Comparison of ENCODE assay signal across 17 cellular contexts in genomic region chr9:88433583-88434240, GRCh38. TPM values are rescaled to one million over a fixed set of nuclear protein-coding genes. Genes with fewer than 3 reads are reported as not detected.
A peak's percentile ranks its signal among the peaks of the same experiment; 100 is the strongest.
DNase-seq lines count a peak whose midpoint lies in the region; ATAC-seq and TF ChIP-seq lines count a peak whose summit lies in the region.
"Had no signal": no experiment of that assay in that cellular context is flagged by ENCODE, and none has a peak within 500 bp of the region (broad histone marks: within the 10 kb centered on the region; RNA-seq: fewer than 3 reads in every experiment).

No MANE protein-coding gene starts in this region.

- no peak overlapping the region for H4K91ac ChIP-seq in IMR-90 (ENCODE audit: insufficient read depth, low read depth, low read length)

- H3K9ac ChIP-seq in IMR-90 (ENCODE audit: low read depth, low read length) = no peak overlapping the region

- peaks cover 37% of the 10 kb centered on the region for H3K4me1 Mint-ChIP-seq in activated naive CD8-positive, alpha-beta T cell treated with anti-CD3 and anti-CD28 coated beads for 36 hours
- no peaks in the 10 kb centered on the region for H3K4me1 Mint-ChIP-seq in CD14-positive monocyte

- H3K9me1 ChIP-seq in IMR-90 (ENCODE audit: insufficient read depth, low read length) = peaks cover 15% of the 10 kb centered on the region

- H3K36me3 Mint-ChIP-seq in activated naive CD8-positive, alpha-beta T cell treated with anti-CD3 and anti-CD28 coated beads for 36 hours = peaks cover 72% of the 10 kb centered on the region
- H3K36me3 Mint-ChIP-seq in CD14-positive monocyte = peaks cover 48 to 66% of the 10 kb centered on the region in 2 donors

- H3K14ac ChIP-seq in IMR-90 (replicated peaks; ENCODE audit: low read depth, low read length) = no peak overlapping the region

- H3K36me3 ChIP-seq in IMR-90 (ENCODE audit: control insufficient read depth, insufficient read depth, low read length) (peaks cover 22% of the 10 kb centered on the region), left lung (peaks cover 0 to 35% of the 10 kb centered on the region in 2 donors)

- POLR2A ChIA-PET in IMR-90 (lab: Charles Lee; ENCODE audit: unreplicated experiment) = no interaction called here

- H2AK9ac ChIP-seq in IMR-90 (replicated peaks; ENCODE audit: low read depth, low read length, poor library complexity) = no peak overlapping the region

- no peak overlapping the region; the same call in 1 of the 2 replicates for H2AK5ac ChIP-seq in IMR-90 (ENCODE audit: low read depth, low read length)

- H3K27ac ChIP-seq in IMR-90 (ENCODE audit: insufficient read depth, low read length) = no peak overlapping the region
- H3K27ac ChIP-seq in left lung = no peak overlapping the region
- H3K27ac ChIP-seq: thoracic aorta, WERI-Rb-1 had no signal

- intact Hi-C loops in IMR-90 (cut with micrococcal nuclease) (loop anchor here (5.0 kb wide), 1 partner anchor 36 kb away; no protein-coding TSS in a partner anchor), left lung (cut with DNase I) (no loop called here), CD14-positive monocyte (cut with micrococcal nuclease) (no loop called here)

- H2BK15ac ChIP-seq in IMR-90 (ENCODE audit: low read depth, low read length) = no peak overlapping the region

- no peak overlapping the region for H3K23ac ChIP-seq in IMR-90 (ENCODE audit: low read depth, low read length)

- H3K4ac ChIP-seq in IMR-90 (ENCODE audit: low read depth, low read length) = no peak overlapping the region

- H4K8ac ChIP-seq in IMR-90 (ENCODE audit: low read depth in 2 of 2, low read length in 2 of 2) = 0 out of 4 replicates have a peak overlapping the region, but pooled peaks of 1 of the 2 experiments have one; percentile 0

- no peaks in the 10 kb centered on the region for H3K27me3 ChIP-seq in IMR-90 (ENCODE audit: control insufficient read depth, insufficient read depth, low read length)
- H3K27me3 ChIP-seq in left lung = no peaks in the 10 kb centered on the region

- no peak overlapping the region for H2AFZ ChIP-seq in IMR-90 (replicated peaks; ENCODE audit: low read length, poor library complexity)

- H3K27me3 Mint-ChIP-seq in activated naive CD8-positive, alpha-beta T cell treated with anti-CD3 and anti-CD28 coated beads for 36 hours = no peaks in the 10 kb centered on the region
- H3K27me3 Mint-ChIP-seq in CD14-positive monocyte (ENCODE audit: low read depth in 3 of 3) = no peaks in the 10 kb centered on the region
- H3K27me3 Mint-ChIP-seq: dendritic cell treated with granulocyte-macrophage colony-stimulating factor and Interleukin-4, amounts not matched to agents 40 ng/mL and 50 ng/mL, for 4 days; naive B cell had no signal

- H2BK20ac ChIP-seq in IMR-90 (ENCODE audit: low read depth, low read length) = peak overlapping the region; percentile 49; the same call in 1 of the 2 replicates

- no peak for TF ChIP-seq CTCF in IMR-90 (conservative IDR thresholded peaks at IDR 0.05; ENCODE audit: low read depth, low read length)
- TF ChIP-seq CTCF in left lung (IDR thresholded peaks at IDR 0.05) = no peak
- TF ChIP-seq CTCF in CD14-positive monocyte (IDR thresholded peaks at IDR 0.05) = no peak

- H3K56ac ChIP-seq in IMR-90 (ENCODE audit: extremely low read depth, insufficient read depth, low read length) = no peak overlapping the region

- TF ChIP-seq POLR2A in IMR-90 (IDR thresholded peaks at IDR 0.05; ENCODE audit: low read depth, low read length) = no peak

- H3K27ac Mint-ChIP-seq in activated naive CD8-positive, alpha-beta T cell treated with anti-CD3 and anti-CD28 coated beads for 36 hours = peak overlapping the region; percentile 93
- H3K27ac Mint-ChIP-seq in CD14-positive monocyte = peak overlapping the region in 1 of 7 donors; percentile 26
- H3K27ac Mint-ChIP-seq: dendritic cell treated with granulocyte-macrophage colony-stimulating factor and Interleukin-4, amounts not matched to agents 40 ng/mL and 50 ng/mL, for 4 days had no signal

- H3K4me1 ChIP-seq in IMR-90 (ENCODE audit: control insufficient read depth, insufficient read depth, low read length) = peaks cover 14% of the 10 kb centered on the region
- no peaks in the 10 kb centered on the region for H3K4me1 ChIP-seq in left lung

- BruUV-seq in IMR-90 (replicated peaks; lab: Mats Ljungman, UMichigan) = no TSS peak

- ATAC-seq in IMR-90 (ENCODE audit: low read depth) (no peak), left lung (peak; percentile 43), GM18520 (IDR thresholded peaks at IDR 0.05; ENCODE audit: unreplicated experiment) (no peak), GM21619 (IDR thresholded peaks at IDR 0.05; ENCODE audit: unreplicated experiment) (no peak)

- peaks cover 43 to 72% of the 10 kb centered on the region in 2 experiments for H3K79me1 ChIP-seq in IMR-90 (ENCODE audit: low read depth in 1 of 2, low read length in 2 of 2)

- no peaks in the 10 kb centered on the region; the same call in 1 of the 2 replicates for H3K9me3 ChIP-seq in IMR-90 (ENCODE audit: control insufficient read depth, insufficient read depth, low read length)
- no peaks in the 10 kb centered on the region for H3K9me3 ChIP-seq in left lung
- H3K9me3 ChIP-seq: thoracic aorta had no signal

- no peak overlapping the region for H3K4me3 ChIP-seq in IMR-90 (ENCODE audit: insufficient read depth, low read depth, low read length)
- no peak overlapping the region for H3K4me3 ChIP-seq in left lung
- H3K4me3 ChIP-seq: thoracic aorta had no signal

- CTCF ChIA-PET in IMR-90 (lab: Yijun Ruan, JAX) = interaction anchor here (0.6 kb wide), 1 partner anchor 342 kb away, joined by 3 read pairs; no protein-coding TSS in a partner anchor

- peak overlapping the region; percentile 55 for H3K4me3 Mint-ChIP-seq in activated naive CD8-positive, alpha-beta T cell treated with anti-CD3 and anti-CD28 coated beads for 36 hours
- no peak overlapping the region for H3K4me3 Mint-ChIP-seq in CD14-positive monocyte
- H3K4me3 Mint-ChIP-seq: dendritic cell treated with granulocyte-macrophage colony-stimulating factor and Interleukin-4, amounts not matched to agents 40 ng/mL and 50 ng/mL, for 4 days; naive B cell had no signal

- WGBS in IMR-90 (ENCODE audit: extremely low coverage in 2 of 2, insufficient read length in 1 of 2), 2 experiments = 94% methylated on average over 3 of the region's 5 CpGs; no CpG with 5 or more reads in 1 of the 2 experiments

- peak overlapping the region; percentile 33 for H2BK5ac ChIP-seq in IMR-90 (ENCODE audit: low read depth, low read length, poor library complexity, severe bottlenecking)

- H3K9me3 Mint-ChIP-seq in activated naive CD8-positive, alpha-beta T cell treated with anti-CD3 and anti-CD28 coated beads for 36 hours = peaks cover 2% of the 10 kb centered on the region
- peaks cover 0 to 1% (median 0%) of the 10 kb centered on the region in 7 donors for H3K9me3 Mint-ChIP-seq in CD14-positive monocyte
- H3K9me3 Mint-ChIP-seq: dendritic cell treated with granulocyte-macrophage colony-stimulating factor and Interleukin-4, amounts not matched to agents 40 ng/mL and 50 ng/mL, for 4 days had no signal

- no peak overlapping the region for H3K18ac ChIP-seq in IMR-90 (ENCODE audit: low read depth, low read length)

- no peak for TF ChIP-seq RAD21 in IMR-90 (IDR thresholded peaks at IDR 0.05; ENCODE audit: low read length)

- H2BK120ac ChIP-seq in IMR-90 (ENCODE audit: low read depth, low read length) = no peak overlapping the region

- H3K4me2 ChIP-seq in IMR-90 (ENCODE audit: low read depth, low read length) = no peak overlapping the region

- peaks cover 15% of the 10 kb centered on the region; the same call in 1 of the 2 replicates for H4K20me1 ChIP-seq in IMR-90 (ENCODE audit: insufficient read depth, low read length)

- dilution Hi-C loops in IMR-90 (cut with HindIII; ENCODE audit: low sequenced_read_pairs, unreplicated experiment) = no loop called here

- no peak overlapping the region for H4K5ac ChIP-seq in IMR-90 (ENCODE audit: low read depth, low read length)

- in situ Hi-C loops in IMR-90 (cut with MboI; ENCODE audit: low sequenced_read_pairs) = no loop called here

- DNase-seq in Daoy (ENCODE audit: low read depth) = peak; percentile 18
- DNase-seq in IMR-90 = peak; percentile 56
- no peak for DNase-seq in activated naive CD8-positive, alpha-beta T cell treated with anti-CD3 and anti-CD28 coated beads for 36 hours
- DNase-seq in left lung = no peak
- DNase-seq in CD14-positive monocyte (ENCODE audit: low spot score) = no peak
- no peak for DNase-seq in SKM-1 (lab: John Stamatoyannopoulos, UW; ENCODE audit: unreplicated experiment)
- DNase-seq: activated gamma-delta T cell treated with Interleukin-2 at 50 U/mL for 16 hours, kidney glomerular epithelial cell, MM.1S, naive B cell, NCI-H510A, SIG-M5, WERI-Rb-1 had no signal

TF ChIP-seq in IMR-90, 13 proteins besides CTCF, POLR2A, EP300 and RAD21:
- TF ChIP-seq FOS (IDR thresholded peaks at IDR 0.05; ENCODE audit: low read depth, low read length) = peak; percentile 30; the same call in 1 of the 2 replicates
- TF ChIP-seq, protein P1, sequence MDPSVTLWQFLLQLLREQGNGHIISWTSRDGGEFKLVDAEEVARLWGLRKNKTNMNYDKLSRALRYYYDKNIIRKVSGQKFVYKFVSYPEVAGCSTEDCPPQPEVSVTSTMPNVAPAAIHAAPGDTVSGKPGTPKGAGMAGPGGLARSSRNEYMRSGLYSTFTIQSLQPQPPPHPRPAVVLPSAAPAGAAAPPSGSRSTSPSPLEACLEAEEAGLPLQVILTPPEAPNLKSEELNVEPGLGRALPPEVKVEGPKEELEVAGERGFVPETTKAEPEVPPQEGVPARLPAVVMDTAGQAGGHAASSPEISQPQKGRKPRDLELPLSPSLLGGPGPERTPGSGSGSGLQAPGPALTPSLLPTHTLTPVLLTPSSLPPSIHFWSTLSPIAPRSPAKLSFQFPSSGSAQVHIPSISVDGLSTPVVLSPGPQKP (IDR thresholded peaks at IDR 0.05; ENCODE audit: borderline replicate concordance, low read depth, low read length) = no peak

RNA-seq across cellular contexts. Expression of gene SPIN1, which starts 45.5 kb away (rescaled TPM):
- 106 and 107 TPM in 2 replicates for total RNA-seq in Daoy (2014; rRNA removed; shearing (Covaris generic))
- total RNA-seq in IMR-90 (2012; rRNA removed) (141 and 189 TPM in 2 replicates), left lung (10 to 100 TPM; 56.1 to 71.6 TPM)
- polyA plus RNA-seq in IMR-90 (2012; rRNA removed) (51.6 and 63.3 TPM in 2 replicates), CD14-positive monocyte (10 to 100 TPM; 11.3 to 14.0 TPM)
- 17.1 and 25.4 TPM in 2 replicates for polyA plus RNA-seq in IMR-90 (2012; cell fraction: cytosol; rRNA removed)
- 18.8 and 130 TPM in 2 replicates for polyA plus RNA-seq in IMR-90 (2012; cell fraction: nucleus; rRNA removed; ENCODE audit: low replicate concordance)
- 10 to 100 TPM; 37.7 to 39.0 TPM for total RNA-seq in activated naive CD8-positive, alpha-beta T cell treated with anti-CD3 and anti-CD28 coated beads for 36 hours

Comparison
In these comparisons a context has a peak if more than half of its experiments do, and no peak if none do; other contexts are left out.
1. DNase-seq: peak in Daoy (single experiment) and IMR-90 (single experiment); none in activated naive CD8-positive, alpha-beta T cell treated with anti-CD3 and anti-CD28 coated beads for 36 hours (single experiment), left lung (0 of 2), CD14-positive monocyte (single experiment) and SKM-1 (single experiment).